In genomic region chr12:6957741-6958608, GRCh38 we compare ENCODE assay signal across 11 cellular contexts. TPM values are rescaled to one million over a fixed set of nuclear protein-coding genes. Genes with fewer than 3 reads are reported as not detected.
DNase-seq lines count a peak whose midpoint lies in the region; FAIRE-seq and TF ChIP-seq lines count a peak whose summit lies in the region.
"Had no signal": no experiment of that assay in that cellular context is flagged by ENCODE, and none has a peak within 500 bp of the region (broad histone marks: within the 10 kb centered on the region; RNA-seq: fewer than 3 reads in every experiment).

No MANE protein-coding gene starts in this region.

- H3K9me3 ChIP-seq in keratinocyte (ENCODE audit: control insufficient read depth, low read depth, low read length) (no peaks in the 10 kb centered on the region), subcutaneous abdominal adipose tissue (ENCODE audit: control insufficient read depth in 5 of 5, low read length in 5 of 5) (no peaks in the 10 kb centered on the region), HAP-1 (no peaks in the 10 kb centered on the region)

- dilution Hi-C loops in keratinocyte (cut with MboI; ENCODE audit: extremely low pct_ligation_motif_present, low sequenced_read_pairs), result no loop called here

- H3K27me3 ChIP-seq in keratinocyte (ENCODE audit: control insufficient read depth, extremely low read depth, insufficient read depth, low read length) (no peaks in the 10 kb centered on the region), subcutaneous abdominal adipose tissue (ENCODE audit: control insufficient read depth in 5 of 5, insufficient read depth in 4 of 5, low read length in 5 of 5) (peaks cover 0 to 6% (median 0%) of the 10 kb centered on the region in 5 donors), HAP-1 (ENCODE audit: low read depth) (no peaks in the 10 kb centered on the region)

- no peak for TF ChIP-seq CTCF in keratinocyte (optimal IDR thresholded peaks at IDR 0.05 in 1 of 3, IDR thresholded peaks at IDR 0.05 in 1 of 3, conservative IDR thresholded peaks at IDR 0.05 in 1 of 3; ENCODE audit: extremely low read depth in 1 of 3, insufficient read depth in 2 of 3, low read length in 3 of 3)

- peak overlapping the region; percentile 95 for H3K4me3 Mint-ChIP-seq in activated naive CD4-positive, alpha-beta T cell treated with anti-CD3 and anti-CD28 coated beads, Interleukin-2, amount 50 U/mL, for 24 hours
- peak overlapping the region; percentile 98 for H3K4me3 Mint-ChIP-seq in activated CD4-positive, alpha-beta memory T cell treated with anti-CD3 and anti-CD28 coated beads for 36 hours

- H3K4me2 ChIP-seq in keratinocyte (ENCODE audit: control insufficient read depth, extremely low read depth, insufficient read depth, low read depth, low read length), result peak overlapping the region; percentile 49
- H3K4me2 ChIP-seq: PC-9 had no signal

- H3K36me3 ChIP-seq in keratinocyte (ENCODE audit: control insufficient read depth in 2 of 2, extremely low read depth in 1 of 2, insufficient read depth in 2 of 2, low read length in 2 of 2) (peaks cover 0 to 1% of the 10 kb centered on the region in 2 experiments), subcutaneous abdominal adipose tissue (ENCODE audit: control insufficient read depth in 5 of 5, insufficient read depth in 5 of 5, low read length in 5 of 5) (peaks cover 0 to 7% (median 0%) of the 10 kb centered on the region in 5 donors), HAP-1 (replicated peaks) (no peaks in the 10 kb centered on the region)

- peak overlapping the region; percentile 40 for H3K9ac ChIP-seq in keratinocyte (ENCODE audit: control insufficient read depth, extremely low read depth, insufficient read depth, low read length)
- peak overlapping the region in 3 of 5 donors; percentile 28 to 61 (median 46) for H3K9ac ChIP-seq in subcutaneous abdominal adipose tissue (ENCODE audit: low read length in 5 of 5)

- H2AFZ ChIP-seq in keratinocyte (ENCODE audit: control insufficient read depth, low read length), result peak overlapping the region; percentile 37
- H2AFZ ChIP-seq: PC-9 had no signal

- H3K4me1 ChIP-seq in keratinocyte (ENCODE audit: control insufficient read depth, extremely low read depth, insufficient read depth, low read length) (peaks cover 35% of the 10 kb centered on the region), subcutaneous abdominal adipose tissue (ENCODE audit: control insufficient read depth in 5 of 5, insufficient read depth in 5 of 5, low read length in 5 of 5) (peaks cover 10 to 95% (median 72%) of the 10 kb centered on the region in 5 donors), HAP-1 (peaks cover 19% of the 10 kb centered on the region)

- no peaks in the 10 kb centered on the region for H3K9me1 ChIP-seq in keratinocyte (ENCODE audit: control insufficient read depth, extremely low read depth, insufficient read depth, low read length)

- intact Hi-C loops in activated CD4-positive, alpha-beta memory T cell treated with anti-CD3 and anti-CD28 coated beads for 36 hours (cut with micrococcal nuclease), result no loop called here

- no peaks in the 10 kb centered on the region for H4K20me1 ChIP-seq in keratinocyte (ENCODE audit: control insufficient read depth, extremely low read depth, insufficient read depth, low read length)

- in situ Hi-C loops in HAP-1 (cut with MboI; ENCODE audit: low sequenced_read_pairs), result no loop called here

- no peak overlapping the region for H3K4me3 ChIP-seq in keratinocyte (ENCODE audit: control insufficient read depth in 2 of 3, extremely low read depth in 1 of 3, insufficient read depth in 2 of 3, low read depth in 1 of 3, low read length in 3 of 3)
- peak overlapping the region in 2 of 5 donors; percentile 16 to 37 for H3K4me3 ChIP-seq in subcutaneous abdominal adipose tissue (ENCODE audit: low read depth in 1 of 5, low read length in 5 of 5)
- no peak overlapping the region for H3K4me3 ChIP-seq in HAP-1
- H3K4me3 ChIP-seq: PC-9 had no signal

- CTCF ChIA-PET in activated CD4-positive, alpha-beta memory T cell treated with anti-CD3 and anti-CD28 coated beads for 36 hours (lab: Charles Lee), result interaction anchor here (0.8 to 15.9 kb wide), 9 partner anchors 2 to 152 kb away, joined by 3 to 586 read pairs (median 6); partner anchors contain the start of genes C12orf57, PTPN6 and RNU7-1

- no peaks in the 10 kb centered on the region for H3K9me3 Mint-ChIP-seq in activated naive CD4-positive, alpha-beta T cell treated with anti-CD3 and anti-CD28 coated beads, Interleukin-2, amount 50 U/mL, for 24 hours
- H3K9me3 Mint-ChIP-seq in activated CD4-positive, alpha-beta memory T cell treated with anti-CD3 and anti-CD28 coated beads for 36 hours, result no peaks in the 10 kb centered on the region

- peaks cover 3% of the 10 kb centered on the region for H3K79me2 ChIP-seq in keratinocyte (ENCODE audit: control insufficient read depth, insufficient read depth, low read length)

- H3K27ac ChIP-seq in keratinocyte (ENCODE audit: control insufficient read depth, insufficient read depth, low read length), result peak overlapping the region; percentile 20
- peak overlapping the region; percentile 67 for H3K27ac ChIP-seq in subcutaneous abdominal adipose tissue (ENCODE audit: low read depth, low read length)
- H3K27ac ChIP-seq: PC-9 had no signal

- peaks cover 46% of the 10 kb centered on the region for H3K36me3 Mint-ChIP-seq in activated naive CD4-positive, alpha-beta T cell treated with anti-CD3 and anti-CD28 coated beads, Interleukin-2, amount 50 U/mL, for 24 hours
- H3K36me3 Mint-ChIP-seq in activated CD4-positive, alpha-beta memory T cell treated with anti-CD3 and anti-CD28 coated beads for 36 hours, result peaks cover 80% of the 10 kb centered on the region

- no peaks in the 10 kb centered on the region for H3K27me3 Mint-ChIP-seq in activated naive CD4-positive, alpha-beta T cell treated with anti-CD3 and anti-CD28 coated beads, Interleukin-2, amount 50 U/mL, for 24 hours
- no peaks in the 10 kb centered on the region for H3K27me3 Mint-ChIP-seq in activated CD4-positive, alpha-beta memory T cell treated with anti-CD3 and anti-CD28 coated beads for 36 hours

- DNase-seq in activated naive CD4-positive, alpha-beta T cell treated with Interleukin-2 at 50 U/mL for 16 hours, result no peak
- peak; percentile 45 for DNase-seq in activated CD4-positive, alpha-beta memory T cell treated with anti-CD3 and anti-CD28 coated beads for 36 hours
- DNase-seq in keratinocyte (ENCODE audit: low read depth, low spot score), result no peak
- no peak for DNase-seq in NCI-H2171 (lab: John Stamatoyannopoulos, UW)
- DNase-seq in ecto neural progenitor cell (ENCODE audit: low spot score), result no peak
- DNase-seq in HAP-1 (ENCODE audit: low spot score in 2 of 2), result no peak
- DNase-seq: NCI-H1105 treated with DMSO at 0.1 percent for 48 hours, PC-9 had no signal

- peak overlapping the region; percentile 99 for H3K27ac Mint-ChIP-seq in activated naive CD4-positive, alpha-beta T cell treated with anti-CD3 and anti-CD28 coated beads, Interleukin-2, amount 50 U/mL, for 24 hours
- peak overlapping the region; percentile 97 for H3K27ac Mint-ChIP-seq in activated CD4-positive, alpha-beta memory T cell treated with anti-CD3 and anti-CD28 coated beads for 36 hours

- peaks cover 87% of the 10 kb centered on the region for H3K4me1 Mint-ChIP-seq in activated naive CD4-positive, alpha-beta T cell treated with anti-CD3 and anti-CD28 coated beads, Interleukin-2, amount 50 U/mL, for 24 hours
- peaks cover 93% of the 10 kb centered on the region for H3K4me1 Mint-ChIP-seq in activated CD4-positive, alpha-beta memory T cell treated with anti-CD3 and anti-CD28 coated beads for 36 hours (ENCODE audit: low read depth)

- POLR2A ChIA-PET in activated CD4-positive, alpha-beta memory T cell treated with anti-CD3 and anti-CD28 coated beads for 36 hours (lab: Charles Lee), result interaction anchor here (0.8 to 13.2 kb wide), 7 partner anchors 10 to 169 kb away, joined by 3 to 507 read pairs (median 4); partner anchors contain the start of genes C12orf57, CD4, EMG1 and PHB2

- FAIRE-seq in keratinocyte (lab: Jason Lieb, UNC), result no peak
- FAIRE-seq: colon had no signal

RNA-seq across cellular contexts. Expression of gene PTPN6, which starts 6.8 kb away (rescaled TPM):
- total RNA-seq in activated CD4-positive, alpha-beta memory T cell treated with anti-CD3 and anti-CD28 coated beads for 36 hours, result 100 to 1,000 TPM; 321 to 324 TPM
- polyA plus RNA-seq in keratinocyte, result 18.7 to 21.0 TPM (median 19.7 TPM) in 3 replicates
- 29.9 TPM for polyA plus RNA-seq in keratinocyte (2011; ENCODE audit: low read depth)
- polyA plus RNA-seq in keratinocyte (2011; cell fraction: cytosol; rRNA removed), result 11.7 and 19.6 TPM in 2 replicates
- polyA plus RNA-seq in keratinocyte (2011; cell fraction: nucleus; rRNA removed), result 28.5 and 37.9 TPM in 2 replicates
- 24.7 and 25.1 TPM in 2 replicates for polyA plus RNA-seq in keratinocyte (2012; ENCODE audit: low replicate concordance)
- polyA minus RNA-seq in keratinocyte, result 14.2 to 34.8 TPM (median 17.7 TPM) in 3 replicates
- 23.8 TPM for polyA minus RNA-seq in keratinocyte (2011; cell fraction: cytosol; rRNA and poly(A)+ RNA removed)
- 5.6 and 10.3 TPM in 2 replicates for polyA minus RNA-seq in keratinocyte (2011; cell fraction: nucleus; rRNA and poly(A)+ RNA removed)

RNA-seq across cellular contexts. Expression of gene PHB2, which starts 12.5 kb away (rescaled TPM):
- 100 to 1,000 TPM; 334 to 346 TPM for total RNA-seq in activated CD4-positive, alpha-beta memory T cell treated with anti-CD3 and anti-CD28 coated beads for 36 hours
- polyA plus RNA-seq in keratinocyte, result 225 to 270 TPM (median 244 TPM) in 3 replicates
- polyA plus RNA-seq in keratinocyte (2011; ENCODE audit: low read depth), result 45.5 TPM
- polyA plus RNA-seq in keratinocyte (2011; cell fraction: cytosol; rRNA removed), result 214 and 236 TPM in 2 replicates
- polyA plus RNA-seq in keratinocyte (2011; cell fraction: nucleus; rRNA removed), result 161 and 173 TPM in 2 replicates
- polyA plus RNA-seq in keratinocyte (2012; ENCODE audit: low replicate concordance), result 97.6 and 161 TPM in 2 replicates
- polyA minus RNA-seq in keratinocyte, result 102 to 141 TPM (median 127 TPM) in 3 replicates
- 116 TPM for polyA minus RNA-seq in keratinocyte (2011; cell fraction: cytosol; rRNA and poly(A)+ RNA removed)
- 52.7 and 53.3 TPM in 2 replicates for polyA minus RNA-seq in keratinocyte (2011; cell fraction: nucleus; rRNA and poly(A)+ RNA removed)

RNA-seq across cellular contexts. Expression of gene EMG1, which starts 12.7 kb away (rescaled TPM):
- total RNA-seq in activated CD4-positive, alpha-beta memory T cell treated with anti-CD3 and anti-CD28 coated beads for 36 hours, result 10 to 100 TPM; 76.5 to 81.5 TPM
- polyA plus RNA-seq in keratinocyte, result 61.6 to 104 TPM (median 76.9 TPM) in 3 replicates
- 56.1 TPM for polyA plus RNA-seq in keratinocyte (2011; ENCODE audit: low read depth)
- polyA plus RNA-seq in keratinocyte (2011; cell fraction: cytosol; rRNA removed), result 73.4 and 74.3 TPM in 2 replicates
- 48.1 and 49.0 TPM in 2 replicates for polyA plus RNA-seq in keratinocyte (2011; cell fraction: nucleus; rRNA removed)
- 79.0 and 91.0 TPM in 2 replicates for polyA plus RNA-seq in keratinocyte (2012; ENCODE audit: low replicate concordance)
- 24.4 to 38.8 TPM (median 30.2 TPM) in 3 replicates for polyA minus RNA-seq in keratinocyte
- 21.5 TPM for polyA minus RNA-seq in keratinocyte (2011; cell fraction: cytosol; rRNA and poly(A)+ RNA removed)
- 7.2 and 15.8 TPM in 2 replicates for polyA minus RNA-seq in keratinocyte (2011; cell fraction: nucleus; rRNA and poly(A)+ RNA removed)

RNA-seq across cellular contexts. Expression of gene C12orf57, which starts 14.2 kb away (rescaled TPM):
- 100 to 1,000 TPM; 257 to 272 TPM for total RNA-seq in activated CD4-positive, alpha-beta memory T cell treated with anti-CD3 and anti-CD28 coated beads for 36 hours
- polyA plus RNA-seq in keratinocyte, result 121 to 211 TPM (median 137 TPM) in 3 replicates
- polyA plus RNA-seq in keratinocyte (2011; ENCODE audit: low read depth), result 27.9 TPM
- 145 and 239 TPM in 2 replicates for polyA plus RNA-seq in keratinocyte (2011; cell fraction: cytosol; rRNA removed)
- polyA plus RNA-seq in keratinocyte (2011; cell fraction: nucleus; rRNA removed), result 64.7 and 79.2 TPM in 2 replicates
- polyA plus RNA-seq in keratinocyte (2012; ENCODE audit: low replicate concordance), result 106 and 137 TPM in 2 replicates
- 30.4 to 74.9 TPM (median 35.3 TPM) in 3 replicates for polyA minus RNA-seq in keratinocyte
- 64.5 TPM for polyA minus RNA-seq in keratinocyte (2011; cell fraction: cytosol; rRNA and poly(A)+ RNA removed)
- 20.9 and 21.8 TPM in 2 replicates for polyA minus RNA-seq in keratinocyte (2011; cell fraction: nucleus; rRNA and poly(A)+ RNA removed)

RNA-seq across cellular contexts. Expression of gene RNU7-1, which starts 14.4 kb away (rescaled TPM):
- not detected for total RNA-seq in activated CD4-positive, alpha-beta memory T cell treated with anti-CD3 and anti-CD28 coated beads for 36 hours
- polyA plus RNA-seq in keratinocyte, result not detected in 3 replicates
- polyA plus RNA-seq in keratinocyte (2011; ENCODE audit: low read depth), result not detected
- polyA plus RNA-seq in keratinocyte (2011; cell fraction: cytosol; rRNA removed), result not detected in 2 replicates
- polyA plus RNA-seq in keratinocyte (2011; cell fraction: nucleus; rRNA removed), result not detected in 2 replicates
- not detected in 2 replicates for polyA plus RNA-seq in keratinocyte (2012; ENCODE audit: low replicate concordance)
- not detected in 3 replicates for polyA minus RNA-seq in keratinocyte
- polyA minus RNA-seq in keratinocyte (2011; cell fraction: cytosol; rRNA and poly(A)+ RNA removed), result not detected
- not detected in 2 replicates for polyA minus RNA-seq in keratinocyte (2011; cell fraction: nucleus; rRNA and poly(A)+ RNA removed)
- total RNA-seq: PC-9 had no signal
